Comparison of ENCODE assay signal across 12 cellular contexts in the genomic region with DNA sequence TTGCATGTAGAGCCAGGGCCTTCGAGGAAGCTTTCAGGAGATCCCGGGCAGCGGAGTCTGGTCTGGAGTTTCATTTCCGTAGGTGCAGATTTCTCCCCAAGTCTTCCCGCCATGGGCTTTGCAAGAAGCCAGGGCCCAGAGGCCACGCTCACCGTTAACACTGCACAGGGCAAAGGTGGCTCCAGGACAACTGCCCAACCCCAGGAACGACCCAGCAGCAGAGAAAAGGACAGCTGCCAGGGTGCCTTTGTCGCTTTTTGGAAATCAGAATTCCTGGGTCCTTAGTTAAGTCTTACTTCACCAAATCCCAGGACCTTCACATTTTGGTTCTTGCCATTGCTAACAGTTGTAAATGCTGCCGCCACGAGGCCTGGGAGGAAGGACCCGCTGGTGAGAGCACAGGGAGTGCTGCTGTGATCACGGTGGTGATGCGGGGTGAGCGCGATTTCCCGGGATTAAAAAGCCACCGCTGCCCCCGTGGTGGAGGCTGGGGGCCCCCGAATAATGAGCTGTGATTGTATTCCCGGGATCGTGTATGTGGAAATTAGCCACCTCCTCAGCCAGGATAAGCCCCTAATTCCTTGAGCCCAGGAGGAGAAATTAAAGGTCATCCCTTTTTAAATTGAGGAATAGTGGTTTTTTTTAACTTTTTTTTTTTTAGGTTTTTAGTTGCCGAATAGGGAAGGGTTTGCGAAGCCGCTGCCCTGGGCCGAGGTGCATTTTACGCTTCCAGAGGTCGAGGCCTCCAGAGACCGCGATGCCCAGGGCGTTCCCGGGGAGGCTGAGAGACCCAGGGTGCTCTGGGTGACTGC. TPM values are rescaled to one million over a fixed set of nuclear protein-coding genes. Genes with fewer than 3 reads are reported as not detected.
DNase-seq lines count a peak whose midpoint lies in the region; ATAC-seq and TF ChIP-seq lines count a peak whose summit lies in the region.
"Had no signal": no experiment of that assay in that cellular context is flagged by ENCODE, and none has a peak within 500 bp of the region (broad histone marks: within the 10 kb centered on the region; RNA-seq: fewer than 3 reads in every experiment).

No MANE protein-coding gene starts in this region.

- DNase-seq in AG09309 (ENCODE audit: low read depth) (no peak), GM23338 (ENCODE audit: low spot score) (peak; percentile 64), mesenteric fat pad (ENCODE audit: low spot score) (peak; percentile 84), thyroid gland (no peak), kidney glomerular epithelial cell (lab: John Stamatoyannopoulos, UW) (no peak)
- DNase-seq in central memory CD8-positive, alpha-beta T cell (ENCODE audit: low spot score in 2 of 2): no peak
- DNase-seq in activated CD4-positive, CD25-positive, alpha-beta regulatory T cell (lab: John Stamatoyannopoulos, UW): no peak
- DNase-seq: NCI-H69 had no signal

- WGBS in thyroid gland, 2 donors: 16% methylated on average over 31 to 32 of the region's 32 CpGs

- H3K36me3 Mint-ChIP-seq in GM23338 (ENCODE audit: low read depth): no peaks in the 10 kb centered on the region; the same call in 2 of the 3 replicates
- no peaks in the 10 kb centered on the region for H3K36me3 Mint-ChIP-seq in central memory CD8-positive, alpha-beta T cell (ENCODE audit: insufficient read depth)

- peaks cover 100% of the 10 kb centered on the region for H3K27me3 ChIP-seq in GM23338 (ENCODE audit: insufficient read depth)
- H3K27me3 ChIP-seq in thyroid gland: peaks cover 77% of the 10 kb centered on the region

- no peak for TF ChIP-seq POLR2A in thyroid gland (IDR thresholded peaks at IDR 0.05)

- no peaks in the 10 kb centered on the region for H3K9me3 ChIP-seq in thyroid gland
- H3K9me3 ChIP-seq: spleen had no signal

- H3K4me1 Mint-ChIP-seq in GM23338: peaks cover 55% of the 10 kb centered on the region
- peaks cover 18% of the 10 kb centered on the region for H3K4me1 Mint-ChIP-seq in central memory CD8-positive, alpha-beta T cell

- no peak overlapping the region for H3K27ac Mint-ChIP-seq in GM23338
- no peak overlapping the region for H3K27ac Mint-ChIP-seq in central memory CD8-positive, alpha-beta T cell (ENCODE audit: low read depth)

- peak; percentile 16 for TF ChIP-seq CTCF in AG09309 (IDR thresholded peaks at IDR 0.05; ENCODE audit: control insufficient read depth, insufficient read depth, low read depth, low read length, missing control alignments)
- peak in 1 of 2 experiments; percentile 13; a peak in 2 of 4 replicates for TF ChIP-seq CTCF in GM23338 (conservative IDR thresholded peaks at IDR 0.05; ENCODE audit: low read depth in 2 of 2)
- no peak for TF ChIP-seq CTCF in thyroid gland (IDR thresholded peaks at IDR 0.05)

- H3K4me2 ChIP-seq in GM23338: peak overlapping the region; percentile 78

- H3K27ac ChIP-seq in GM23338 (ENCODE audit: low read depth) (no peak overlapping the region), thyroid gland (no peak overlapping the region)
- H3K27ac ChIP-seq: spleen had no signal

- no peaks in the 10 kb centered on the region; the same call in none of the 2 replicates for H4K20me1 ChIP-seq in GM23338 (replicated peaks; ENCODE audit: insufficient read depth)

- H3K79me2 ChIP-seq in GM23338 (replicated peaks; ENCODE audit: insufficient read depth): no peaks in the 10 kb centered on the region

- peaks cover 2% of the 10 kb centered on the region; the same call in 2 of the 3 replicates for H3K9me3 Mint-ChIP-seq in GM23338
- H3K9me3 Mint-ChIP-seq in central memory CD8-positive, alpha-beta T cell: no peaks in the 10 kb centered on the region

- H3K27me3 Mint-ChIP-seq in GM23338 (ENCODE audit: insufficient read depth, low read depth, poor library complexity): peaks cover 91% of the 10 kb centered on the region
- peaks cover 94% of the 10 kb centered on the region for H3K27me3 Mint-ChIP-seq in central memory CD8-positive, alpha-beta T cell

- intact Hi-C loops in thyroid gland (cut with DNase I): no loop called here

- 0 out of 2 replicates have a peak overlapping the region, but pooled peaks have one; percentile 28 for H2AFZ ChIP-seq in GM23338

- H3K4me1 ChIP-seq in GM23338 (ENCODE audit: insufficient read depth): peaks cover 69% of the 10 kb centered on the region
- H3K4me1 ChIP-seq in thyroid gland: peaks cover 17 to 47% of the 10 kb centered on the region in 2 donors

- peaks cover 29% of the 10 kb centered on the region for H3F3A ChIP-seq in GM23338 (replicated peaks; ENCODE audit: low read depth)

- ATAC-seq in GM23338 (no peak), HG03442 (IDR thresholded peaks at IDR 0.05; ENCODE audit: unreplicated experiment) (no peak)
- no peak for ATAC-seq in central memory CD8-positive, alpha-beta T cell (replicated peaks; ENCODE audit: extremely low read depth, poor library complexity, severe bottlenecking)

- H3K36me3 ChIP-seq in GM23338 (ENCODE audit: insufficient read depth) (no peaks in the 10 kb centered on the region), thyroid gland (no peaks in the 10 kb centered on the region)
- H3K36me3 ChIP-seq: spleen had no signal

- peak overlapping the region; percentile 61 for H3K4me3 Mint-ChIP-seq in GM23338
- peak overlapping the region; percentile 18 for H3K4me3 Mint-ChIP-seq in central memory CD8-positive, alpha-beta T cell

- H3K4me3 ChIP-seq in AG09309 (ENCODE audit: control insufficient read depth, low read depth, low read length) (no peak overlapping the region), GM23338 (peak overlapping the region; percentile 53), thyroid gland (replicated peaks in 1 of 3) (no peak overlapping the region)

- H3K9me2 ChIP-seq in GM23338 (ENCODE audit: insufficient read depth): no peaks in the 10 kb centered on the region

TF ChIP-seq in GM23338, 12 proteins besides CTCF, POLR2A, EP300 and RAD21:
- TF ChIP-seq ETS1 (IDR thresholded peaks at IDR 0.05) (no peak), ZNF331 (CRISPR knock-in tag; IDR thresholded peaks at IDR 0.05; ENCODE audit: low read depth) (no peak), EZH2 (IDR thresholded peaks at IDR 0.05; ENCODE audit: low read depth, unreplicated experiment) (peak; percentile 98), EZH2phosphoT487 (IDR thresholded peaks at IDR 0.05; ENCODE audit: unreplicated experiment) (peak; percentile 58), ZNF114 (CRISPR knock-in tag; IDR thresholded peaks at IDR 0.05) (no peak)
TF ChIP-seq in GM23338: peak in this region for 2.

RNA-seq across cellular contexts. Expression of gene SIM2, which starts 8.2 kb away (rescaled TPM):
- total RNA-seq in GM23338 (2014; rRNA removed; shearing (Covaris generic)): 0.49 and 1.4 TPM in 2 replicates
- 0.16 and 0.24 TPM in 2 replicates for polyA plus RNA-seq in GM23338 (2016; fragmentation: Nextera tagmentation; extraction: Ambion mirVana)
- total RNA-seq in mesenteric fat pad: not detected
- total RNA-seq in thyroid gland: not detected
- total RNA-seq: fibroblast of villous mesenchyme, lung microvascular endothelial cell, spleen had no signal
- polyA plus RNA-seq: spleen had no signal

Comparison
In these comparisons a context has a peak if more than half of its experiments do, and no peak if none do; other contexts are left out.
1. DNase-seq: peak in GM23338 (single experiment) and mesenteric fat pad (single experiment); none in AG09309 (single experiment), central memory CD8-positive, alpha-beta T cell (0 of 2), thyroid gland (0 of 2), kidney glomerular epithelial cell (single experiment) and activated CD4-positive, CD25-positive, alpha-beta regulatory T cell (0 of 4).